Comparison of ENCODE assay signal across 1 cellular context in the genomic region with DNA sequence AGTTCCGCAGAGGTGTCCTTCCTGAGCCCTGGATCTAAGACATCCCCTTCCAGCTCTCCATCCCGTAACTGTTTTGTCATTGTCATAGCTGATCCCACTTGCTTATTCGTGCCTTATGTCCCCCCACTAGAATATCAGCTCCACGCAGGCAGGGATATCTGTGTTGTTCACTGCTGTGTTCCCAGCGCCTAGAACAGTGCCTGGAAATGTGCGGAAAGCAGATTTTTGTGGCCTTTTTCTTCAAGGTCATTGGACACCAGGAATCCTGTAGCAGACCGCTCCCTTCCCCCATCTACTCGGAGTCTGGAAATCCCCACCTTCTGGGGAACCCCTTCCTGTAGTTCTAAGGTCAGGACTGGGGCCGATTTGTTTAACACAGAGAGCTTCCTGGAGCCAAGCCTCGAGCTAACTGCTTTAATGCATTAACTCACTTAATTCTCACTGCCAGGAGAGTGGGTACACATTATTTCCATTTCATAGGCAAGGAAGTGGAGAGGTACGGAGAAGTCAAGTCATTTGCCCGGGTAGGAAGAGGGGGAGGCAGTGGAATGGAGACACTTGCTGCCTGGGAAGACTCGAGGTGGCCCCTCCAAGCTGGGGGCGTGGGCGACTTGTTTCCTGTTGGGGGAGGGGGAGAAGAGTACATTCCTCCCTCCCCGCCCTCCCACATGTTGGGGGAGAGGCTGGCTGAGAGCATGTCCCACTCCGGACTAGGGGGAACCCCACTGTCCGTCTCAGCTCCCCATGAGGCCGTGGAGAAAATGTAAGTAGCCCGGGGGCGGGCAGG.
TF ChIP-seq lines count a peak whose summit lies in the region.

No MANE protein-coding gene starts in this region.

TF ChIP-seq in WTC11, 78 proteins besides CTCF, POLR2A, EP300 and RAD21 (continued from another document):
- TF ChIP-seq, protein P1, sequence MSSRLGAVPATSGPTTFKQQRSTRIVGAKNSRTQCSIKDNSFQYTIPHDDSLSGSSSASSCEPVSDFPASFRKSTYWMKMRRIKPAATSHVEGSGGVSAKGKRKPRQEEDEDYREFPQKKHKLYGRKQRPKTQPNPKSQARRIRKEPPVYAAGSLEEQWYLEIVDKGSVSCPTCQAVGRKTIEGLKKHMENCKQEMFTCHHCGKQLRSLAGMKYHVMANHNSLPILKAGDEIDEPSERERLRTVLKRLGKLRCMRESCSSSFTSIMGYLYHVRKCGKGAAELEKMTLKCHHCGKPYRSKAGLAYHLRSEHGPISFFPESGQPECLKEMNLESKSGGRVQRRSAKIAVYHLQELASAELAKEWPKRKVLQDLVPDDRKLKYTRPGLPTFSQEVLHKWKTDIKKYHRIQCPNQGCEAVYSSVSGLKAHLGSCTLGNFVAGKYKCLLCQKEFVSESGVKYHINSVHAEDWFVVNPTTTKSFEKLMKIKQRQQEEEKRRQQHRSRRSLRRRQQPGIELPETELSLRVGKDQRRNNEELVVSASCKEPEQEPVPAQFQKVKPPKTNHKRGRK (CRISPR knock-in tag; IDR thresholded peaks at IDR 0.05; ENCODE audit: borderline replicate concordance): no peak
- TF ChIP-seq GABPB1 (CRISPR knock-in tag; IDR thresholded peaks at IDR 0.05): 0 out of 2 replicates have a peak, but pooled peaks have one; percentile 8
- TF ChIP-seq JUN (CRISPR knock-in tag; IDR thresholded peaks at IDR 0.05): no peak
- no peak for TF ChIP-seq IRF2 (CRISPR knock-in tag; IDR thresholded peaks at IDR 0.05; ENCODE audit: borderline replicate concordance, low read depth)
- TF ChIP-seq, protein P2, sequence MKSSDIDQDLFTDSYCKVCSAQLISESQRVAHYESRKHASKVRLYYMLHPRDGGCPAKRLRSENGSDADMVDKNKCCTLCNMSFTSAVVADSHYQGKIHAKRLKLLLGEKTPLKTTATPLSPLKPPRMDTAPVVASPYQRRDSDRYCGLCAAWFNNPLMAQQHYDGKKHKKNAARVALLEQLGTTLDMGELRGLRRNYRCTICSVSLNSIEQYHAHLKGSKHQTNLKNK (CRISPR knock-in tag; IDR thresholded peaks at IDR 0.05): no peak
- TF ChIP-seq ZNF396 (CRISPR knock-in tag; IDR thresholded peaks at IDR 0.05; ENCODE audit: borderline replicate concordance): no peak
- TF ChIP-seq, protein P3, sequence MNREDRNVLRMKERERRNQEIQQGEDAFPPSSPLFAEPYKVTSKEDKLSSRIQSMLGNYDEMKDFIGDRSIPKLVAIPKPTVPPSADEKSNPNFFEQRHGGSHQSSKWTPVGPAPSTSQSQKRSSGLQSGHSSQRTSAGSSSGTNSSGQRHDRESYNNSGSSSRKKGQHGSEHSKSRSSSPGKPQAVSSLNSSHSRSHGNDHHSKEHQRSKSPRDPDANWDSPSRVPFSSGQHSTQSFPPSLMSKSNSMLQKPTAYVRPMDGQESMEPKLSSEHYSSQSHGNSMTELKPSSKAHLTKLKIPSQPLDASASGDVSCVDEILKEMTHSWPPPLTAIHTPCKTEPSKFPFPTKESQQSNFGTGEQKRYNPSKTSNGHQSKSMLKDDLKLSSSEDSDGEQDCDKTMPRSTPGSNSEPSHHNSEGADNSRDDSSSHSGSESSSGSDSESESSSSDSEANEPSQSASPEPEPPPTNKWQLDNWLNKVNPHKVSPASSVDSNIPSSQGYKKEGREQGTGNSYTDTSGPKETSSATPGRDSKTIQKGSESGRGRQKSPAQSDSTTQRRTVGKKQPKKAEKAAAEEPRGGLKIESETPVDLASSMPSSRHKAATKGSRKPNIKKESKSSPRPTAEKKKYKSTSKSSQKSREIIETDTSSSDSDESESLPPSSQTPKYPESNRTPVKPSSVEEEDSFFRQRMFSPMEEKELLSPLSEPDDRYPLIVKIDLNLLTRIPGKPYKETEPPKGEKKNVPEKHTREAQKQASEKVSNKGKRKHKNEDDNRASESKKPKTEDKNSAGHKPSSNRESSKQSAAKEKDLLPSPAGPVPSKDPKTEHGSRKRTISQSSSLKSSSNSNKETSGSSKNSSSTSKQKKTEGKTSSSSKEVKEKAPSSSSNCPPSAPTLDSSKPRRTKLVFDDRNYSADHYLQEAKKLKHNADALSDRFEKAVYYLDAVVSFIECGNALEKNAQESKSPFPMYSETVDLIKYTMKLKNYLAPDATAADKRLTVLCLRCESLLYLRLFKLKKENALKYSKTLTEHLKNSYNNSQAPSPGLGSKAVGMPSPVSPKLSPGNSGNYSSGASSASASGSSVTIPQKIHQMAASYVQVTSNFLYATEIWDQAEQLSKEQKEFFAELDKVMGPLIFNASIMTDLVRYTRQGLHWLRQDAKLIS (CRISPR knock-in tag; IDR thresholded peaks at IDR 0.05; ENCODE audit: borderline replicate concordance): no peak
- TF ChIP-seq, protein P4, sequence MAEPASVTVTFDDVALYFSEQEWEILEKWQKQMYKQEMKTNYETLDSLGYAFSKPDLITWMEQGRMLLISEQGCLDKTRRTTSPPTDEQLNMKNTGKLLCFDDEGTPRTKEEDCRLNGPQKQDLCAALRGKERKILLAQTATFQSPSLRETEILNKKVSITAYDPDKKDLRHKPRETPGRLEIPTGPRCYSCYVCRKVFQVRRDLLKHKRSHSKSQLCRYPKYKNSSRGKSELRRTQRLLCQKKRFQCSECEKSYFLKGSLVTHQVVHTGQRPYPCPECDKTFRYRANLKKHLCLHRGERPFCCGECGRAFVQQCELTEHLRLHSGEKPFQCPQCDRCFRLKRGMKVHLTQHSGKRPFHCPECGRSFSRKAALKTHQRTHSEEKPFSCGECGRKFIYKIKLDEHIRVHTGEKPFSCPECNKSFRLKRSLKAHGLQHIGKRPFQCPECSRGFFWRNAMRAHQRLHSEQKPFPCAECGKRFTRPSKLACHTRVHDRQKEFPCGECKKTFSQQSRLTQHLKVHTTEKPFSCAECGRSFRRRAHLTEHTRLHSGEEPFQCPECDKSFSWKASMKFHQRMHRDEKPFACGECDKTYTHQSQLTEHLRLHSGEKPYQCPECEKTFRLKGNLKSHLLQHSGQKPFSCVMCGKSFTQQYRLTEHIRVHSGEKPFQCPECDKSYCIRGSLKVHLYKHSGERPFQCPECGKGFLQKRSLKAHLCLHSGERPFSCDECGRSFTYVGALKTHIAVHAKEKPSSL (CRISPR knock-in tag; conservative IDR thresholded peaks at IDR 0.05): no peak
- 0 out of 2 replicates have a peak, but pooled peaks have one; percentile 38 for TF ChIP-seq KAT7 (CRISPR knock-in tag; IDR thresholded peaks at IDR 0.05; ENCODE audit: borderline replicate concordance)
- no peak for TF ChIP-seq SMAD3 (CRISPR knock-in tag; IDR thresholded peaks at IDR 0.05; ENCODE audit: borderline replicate concordance)
- TF ChIP-seq, protein P5, sequence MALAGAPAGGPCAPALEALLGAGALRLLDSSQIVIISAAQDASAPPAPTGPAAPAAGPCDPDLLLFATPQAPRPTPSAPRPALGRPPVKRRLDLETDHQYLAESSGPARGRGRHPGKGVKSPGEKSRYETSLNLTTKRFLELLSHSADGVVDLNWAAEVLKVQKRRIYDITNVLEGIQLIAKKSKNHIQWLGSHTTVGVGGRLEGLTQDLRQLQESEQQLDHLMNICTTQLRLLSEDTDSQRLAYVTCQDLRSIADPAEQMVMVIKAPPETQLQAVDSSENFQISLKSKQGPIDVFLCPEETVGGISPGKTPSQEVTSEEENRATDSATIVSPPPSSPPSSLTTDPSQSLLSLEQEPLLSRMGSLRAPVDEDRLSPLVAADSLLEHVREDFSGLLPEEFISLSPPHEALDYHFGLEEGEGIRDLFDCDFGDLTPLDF (CRISPR knock-in tag; IDR thresholded peaks at IDR 0.05): no peak
- TF ChIP-seq, protein P6, sequence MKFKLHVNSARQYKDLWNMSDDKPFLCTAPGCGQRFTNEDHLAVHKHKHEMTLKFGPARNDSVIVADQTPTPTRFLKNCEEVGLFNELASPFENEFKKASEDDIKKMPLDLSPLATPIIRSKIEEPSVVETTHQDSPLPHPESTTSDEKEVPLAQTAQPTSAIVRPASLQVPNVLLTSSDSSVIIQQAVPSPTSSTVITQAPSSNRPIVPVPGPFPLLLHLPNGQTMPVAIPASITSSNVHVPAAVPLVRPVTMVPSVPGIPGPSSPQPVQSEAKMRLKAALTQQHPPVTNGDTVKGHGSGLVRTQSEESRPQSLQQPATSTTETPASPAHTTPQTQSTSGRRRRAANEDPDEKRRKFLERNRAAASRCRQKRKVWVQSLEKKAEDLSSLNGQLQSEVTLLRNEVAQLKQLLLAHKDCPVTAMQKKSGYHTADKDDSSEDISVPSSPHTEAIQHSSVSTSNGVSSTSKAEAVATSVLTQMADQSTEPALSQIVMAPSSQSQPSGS (CRISPR knock-in tag; IDR thresholded peaks at IDR 0.05; ENCODE audit: borderline replicate concordance, low read depth): no peak
- TF ChIP-seq ZNF121 (CRISPR knock-in tag; IDR thresholded peaks at IDR 0.05): no peak
- TF ChIP-seq, protein P7, sequence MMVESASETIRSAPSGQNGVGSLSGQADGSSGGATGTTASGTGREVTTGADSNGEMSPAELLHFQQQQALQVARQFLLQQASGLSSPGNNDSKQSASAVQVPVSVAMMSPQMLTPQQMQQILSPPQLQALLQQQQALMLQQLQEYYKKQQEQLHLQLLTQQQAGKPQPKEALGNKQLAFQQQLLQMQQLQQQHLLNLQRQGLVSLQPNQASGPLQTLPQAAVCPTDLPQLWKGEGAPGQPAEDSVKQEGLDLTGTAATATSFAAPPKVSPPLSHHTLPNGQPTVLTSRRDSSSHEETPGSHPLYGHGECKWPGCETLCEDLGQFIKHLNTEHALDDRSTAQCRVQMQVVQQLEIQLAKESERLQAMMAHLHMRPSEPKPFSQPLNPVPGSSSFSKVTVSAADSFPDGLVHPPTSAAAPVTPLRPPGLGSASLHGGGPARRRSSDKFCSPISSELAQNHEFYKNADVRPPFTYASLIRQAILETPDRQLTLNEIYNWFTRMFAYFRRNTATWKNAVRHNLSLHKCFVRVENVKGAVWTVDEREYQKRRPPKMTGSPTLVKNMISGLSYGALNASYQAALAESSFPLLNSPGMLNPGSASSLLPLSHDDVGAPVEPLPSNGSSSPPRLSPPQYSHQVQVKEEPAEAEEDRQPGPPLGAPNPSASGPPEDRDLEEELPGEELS (CRISPR knock-in tag; IDR thresholded peaks at IDR 0.05): no peak
- TF ChIP-seq JAZF1 (CRISPR knock-in tag; IDR thresholded peaks at IDR 0.05): no peak
